In the genomic region with DNA sequence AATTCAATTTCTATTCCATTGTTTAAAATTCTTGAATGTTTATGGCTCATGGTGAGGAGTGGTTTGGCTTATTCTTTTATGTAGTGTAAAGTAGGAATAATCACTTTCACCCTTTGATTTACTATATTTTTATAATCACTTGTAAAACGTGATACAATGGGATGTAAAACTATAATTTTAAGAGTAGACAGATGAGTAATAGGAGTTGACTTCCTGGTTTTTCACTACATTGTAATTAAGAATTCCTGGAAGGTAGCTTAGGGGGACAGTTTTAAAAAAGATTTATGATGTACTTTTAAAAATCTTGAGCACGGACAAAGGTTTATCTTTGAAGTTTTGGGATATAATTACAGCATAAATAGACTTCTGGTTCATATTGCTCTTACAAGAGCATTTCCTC, we compare ENCODE assay signal across 1 cellular context.
TF ChIP-seq lines count a peak whose summit lies in the region.

No MANE protein-coding gene starts in this region.

TF ChIP-seq in HEK293, 187 proteins besides CTCF, POLR2A, EP300 and RAD21 (continued from another document):
- TF ChIP-seq ZBTB44 (tag by site-specific recombination; IDR thresholded peaks at IDR 0.05) (peak; percentile 54), ZNF501 (tag by site-specific recombination; IDR thresholded peaks at IDR 0.05) (0 out of 2 replicates have a peak, but pooled peaks have one; percentile 23), TCF7L2 (IDR thresholded peaks at IDR 0.05; ENCODE audit: borderline replicate concordance, low read depth, low read length) (peak; percentile 86), ZNF843 (tag by site-specific recombination; IDR thresholded peaks at IDR 0.05) (peak; percentile 96), GLI2 (tag by site-specific recombination; IDR thresholded peaks at IDR 0.05; ENCODE audit: borderline replicate concordance, low read depth) (peak; percentile 61), FEZF1 (tag by site-specific recombination; IDR thresholded peaks at IDR 0.05) (peak; percentile 86), SP7 (tag by site-specific recombination; IDR thresholded peaks at IDR 0.05) (peak; percentile 99), ZNF341 (tag by site-specific recombination; IDR thresholded peaks at IDR 0.05; ENCODE audit: low read depth) (peak; percentile 15; the same call in 1 of the 2 replicates), ZNF221 (tag by site-specific recombination; IDR thresholded peaks at IDR 0.05; ENCODE audit: borderline replicate concordance) (no peak), ZNF664 (tag by site-specific recombination; IDR thresholded peaks at IDR 0.05) (no peak), ZNF830 (tag by site-specific recombination; IDR thresholded peaks at IDR 0.05; ENCODE audit: low read depth) (no peak), GLIS1 (tag by site-specific recombination; IDR thresholded peaks at IDR 0.05) (no peak), BCL11A (tag by site-specific recombination; IDR thresholded peaks at IDR 0.05; ENCODE audit: low read depth) (peak; percentile 83), ZNF366 (tag by site-specific recombination; conservative IDR thresholded peaks at IDR 0.05) (peak; percentile 79), KLF8 (tag by site-specific recombination; IDR thresholded peaks at IDR 0.05) (peak; percentile 47; the same call in 1 of the 2 replicates), ZSCAN30 (tag by site-specific recombination; IDR thresholded peaks at IDR 0.05) (peak; percentile 83; the same call in 1 of the 2 replicates), ZXDB (tag by site-specific recombination; IDR thresholded peaks at IDR 0.05) (peak; percentile 78; the same call in 1 of the 2 replicates), PRDM4 (tag by site-specific recombination; IDR thresholded peaks at IDR 0.05) (peak; percentile 85), YY2 (tag by site-specific recombination; IDR thresholded peaks at IDR 0.05) (no peak), TSHZ1 (tag by site-specific recombination; IDR thresholded peaks at IDR 0.05; ENCODE audit: borderline replicate concordance) (peak; percentile 47; the same call in 1 of the 2 replicates), ZSCAN18 (tag by site-specific recombination; IDR thresholded peaks at IDR 0.05) (no peak), ZNF561 (tag by site-specific recombination; IDR thresholded peaks at IDR 0.05; ENCODE audit: borderline replicate concordance) (peak; percentile 74; the same call in 1 of the 2 replicates), BCL11B (tag by site-specific recombination; IDR thresholded peaks at IDR 0.05; ENCODE audit: low read depth) (peak; percentile 52; the same call in 1 of the 2 replicates), ZBTB48 (tag by site-specific recombination; IDR thresholded peaks at IDR 0.05) (no peak), ZBTB17 (tag by site-specific recombination; IDR thresholded peaks at IDR 0.05) (peak; percentile 32; the same call in 1 of the 2 replicates), ZNF266 (tag by site-specific recombination; IDR thresholded peaks at IDR 0.05; ENCODE audit: low read depth) (no peak)
- TF ChIP-seq, protein P1, sequence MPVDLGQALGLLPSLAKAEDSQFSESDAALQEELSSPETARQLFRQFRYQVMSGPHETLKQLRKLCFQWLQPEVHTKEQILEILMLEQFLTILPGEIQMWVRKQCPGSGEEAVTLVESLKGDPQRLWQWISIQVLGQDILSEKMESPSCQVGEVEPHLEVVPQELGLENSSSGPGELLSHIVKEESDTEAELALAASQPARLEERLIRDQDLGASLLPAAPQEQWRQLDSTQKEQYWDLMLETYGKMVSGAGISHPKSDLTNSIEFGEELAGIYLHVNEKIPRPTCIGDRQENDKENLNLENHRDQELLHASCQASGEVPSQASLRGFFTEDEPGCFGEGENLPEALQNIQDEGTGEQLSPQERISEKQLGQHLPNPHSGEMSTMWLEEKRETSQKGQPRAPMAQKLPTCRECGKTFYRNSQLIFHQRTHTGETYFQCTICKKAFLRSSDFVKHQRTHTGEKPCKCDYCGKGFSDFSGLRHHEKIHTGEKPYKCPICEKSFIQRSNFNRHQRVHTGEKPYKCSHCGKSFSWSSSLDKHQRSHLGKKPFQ (tag by site-specific recombination; IDR thresholded peaks at IDR 0.05) = peak; percentile 56; the same call in 1 of the 2 replicates
- TF ChIP-seq, protein P2, sequence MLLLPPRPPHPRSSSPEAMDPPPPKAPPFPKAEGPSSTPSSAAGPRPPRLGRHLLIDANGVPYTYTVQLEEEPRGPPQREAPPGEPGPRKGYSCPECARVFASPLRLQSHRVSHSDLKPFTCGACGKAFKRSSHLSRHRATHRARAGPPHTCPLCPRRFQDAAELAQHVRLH (tag by site-specific recombination; IDR thresholded peaks at IDR 0.05) = peak; percentile 53; the same call in 1 of the 2 replicates
- TF ChIP-seq, protein P3, sequence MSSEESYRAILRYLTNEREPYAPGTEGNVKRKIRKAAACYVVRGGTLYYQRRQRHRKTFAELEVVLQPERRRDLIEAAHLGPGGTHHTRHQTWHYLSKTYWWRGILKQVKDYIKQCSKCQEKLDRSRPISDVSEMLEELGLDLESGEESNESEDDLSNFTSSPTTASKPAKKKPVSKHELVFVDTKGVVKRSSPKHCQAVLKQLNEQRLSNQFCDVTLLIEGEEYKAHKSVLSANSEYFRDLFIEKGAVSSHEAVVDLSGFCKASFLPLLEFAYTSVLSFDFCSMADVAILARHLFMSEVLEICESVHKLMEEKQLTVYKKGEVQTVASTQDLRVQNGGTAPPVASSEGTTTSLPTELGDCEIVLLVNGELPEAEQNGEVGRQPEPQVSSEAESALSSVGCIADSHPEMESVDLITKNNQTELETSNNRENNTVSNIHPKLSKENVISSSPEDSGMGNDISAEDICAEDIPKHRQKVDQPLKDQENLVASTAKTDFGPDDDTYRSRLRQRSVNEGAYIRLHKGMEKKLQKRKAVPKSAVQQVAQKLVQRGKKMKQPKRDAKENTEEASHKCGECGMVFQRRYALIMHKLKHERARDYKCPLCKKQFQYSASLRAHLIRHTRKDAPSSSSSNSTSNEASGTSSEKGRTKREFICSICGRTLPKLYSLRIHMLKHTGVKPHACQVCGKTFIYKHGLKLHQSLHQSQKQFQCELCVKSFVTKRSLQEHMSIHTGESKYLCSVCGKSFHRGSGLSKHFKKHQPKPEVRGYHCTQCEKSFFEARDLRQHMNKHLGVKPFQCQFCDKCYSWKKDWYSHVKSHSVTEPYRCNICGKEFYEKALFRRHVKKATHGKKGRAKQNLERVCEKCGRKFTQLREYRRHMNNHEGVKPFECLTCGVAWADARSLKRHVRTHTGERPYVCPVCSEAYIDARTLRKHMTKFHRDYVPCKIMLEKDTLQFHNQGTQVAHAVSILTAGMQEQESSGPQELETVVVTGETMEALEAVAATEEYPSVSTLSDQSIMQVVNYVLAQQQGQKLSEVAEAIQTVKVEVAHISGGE (tag by site-specific recombination; conservative IDR thresholded peaks at IDR 0.05; ENCODE audit: low read depth) = 0 out of 2 replicates have a peak, but pooled peaks have one; percentile 11
TF ChIP-seq in HEK293: peak in this region for 32.
